Comparison of ENCODE assay signal across 18 cellular contexts in genomic region chr4:186807809-186808634, GRCh38.
A peak's percentile ranks its signal among the peaks of the same experiment; 100 is the strongest.
DNase-seq lines count a peak whose midpoint lies in the region; FAIRE-seq and TF ChIP-seq lines count a peak whose summit lies in the region.
"Had no signal": no experiment of that assay in that cellular context is flagged by ENCODE, and none has a peak within 500 bp of the region (broad histone marks: within the 10 kb centered on the region; RNA-seq: fewer than 3 reads in every experiment).

No MANE protein-coding gene starts in this region.

- H3K27me3 ChIP-seq in BLaER1 (no peaks in the 10 kb centered on the region), bronchial epithelial cell (ENCODE audit: control insufficient read depth, insufficient read depth, low read length) (no peaks in the 10 kb centered on the region), mesenchymal stem cell (ENCODE audit: control insufficient read depth in 1 of 2, insufficient read depth in 1 of 2, low read length in 2 of 2) (no peaks in the 10 kb centered on the region), sigmoid colon (no peaks in the 10 kb centered on the region)

- peaks cover 40% of the 10 kb centered on the region for H3K9me3 ChIP-seq in BLaER1
- no peaks in the 10 kb centered on the region for H3K9me3 ChIP-seq in mesenchymal stem cell (ENCODE audit: control insufficient read depth, low read length)
- H3K9me3 ChIP-seq in sigmoid colon, result no peaks in the 10 kb centered on the region
- H3K9me3 ChIP-seq: lower lobe of right lung had no signal

- no peak overlapping the region for H2BK120ac ChIP-seq in mesenchymal stem cell (ENCODE audit: low read depth, low read length)

- H3K36me3 ChIP-seq in BLaER1 (peaks cover 6% of the 10 kb centered on the region; the same call in 1 of the 2 replicates), bronchial epithelial cell (ENCODE audit: control insufficient read depth, insufficient read depth, low read length) (no peaks in the 10 kb centered on the region), mesenchymal stem cell (ENCODE audit: control insufficient read depth in 1 of 2, insufficient read depth in 2 of 2, low read depth in 1 of 2, low read length in 2 of 2) (no peaks in the 10 kb centered on the region), sigmoid colon (no peaks in the 10 kb centered on the region)
- H3K36me3 ChIP-seq: lower lobe of right lung had no signal

- H3K9ac ChIP-seq in BLaER1 (no peak overlapping the region), mesenchymal stem cell (ENCODE audit: low read length) (peak overlapping the region; percentile 57)

- no peak overlapping the region for H3K23ac ChIP-seq in mesenchymal stem cell (ENCODE audit: low read length in 2 of 2)

- intact Hi-C loops in sigmoid colon (cut with DNase I), result no loop called here

- H3K79me1 ChIP-seq in mesenchymal stem cell (replicated peaks; ENCODE audit: low read length, poor library complexity, severe bottlenecking), result no peaks in the 10 kb centered on the region

- no peak overlapping the region for H2BK15ac ChIP-seq in mesenchymal stem cell (ENCODE audit: low read depth, poor library complexity, severe bottlenecking)

- peak overlapping the region; percentile 23 for H2AK5ac ChIP-seq in mesenchymal stem cell (ENCODE audit: low read length, severe bottlenecking)

- H3K4me1 ChIP-seq in BLaER1 (peaks cover 39% of the 10 kb centered on the region), mesenchymal stem cell (ENCODE audit: control insufficient read depth, insufficient read depth, low read depth, low read length) (peaks cover 6% of the 10 kb centered on the region), sigmoid colon (peaks cover 0 to 5% (median 0%) of the 10 kb centered on the region in 4 donors)
- H3K4me1 ChIP-seq: lower lobe of right lung had no signal

- H3K14ac ChIP-seq in mesenchymal stem cell (ENCODE audit: low read length in 2 of 2), result no peak overlapping the region

- no peak for TF ChIP-seq EP300 in sigmoid colon (IDR thresholded peaks at IDR 0.05)

- FAIRE-seq in bronchial epithelial cell (lab: Jason Lieb, UNC), result no peak

- TF ChIP-seq CTCF in bronchial epithelial cell (IDR thresholded peaks at IDR 0.05; ENCODE audit: insufficient read depth, low read length, severe bottlenecking), result no peak
- TF ChIP-seq CTCF in sigmoid colon (IDR thresholded peaks at IDR 0.05), result no peak

- H3K4ac ChIP-seq in mesenchymal stem cell (ENCODE audit: low read depth in 1 of 2, low read length in 2 of 2), result no peak overlapping the region

- DNase-seq in M059J (ENCODE audit: low read depth) (peak; percentile 35), bronchial epithelial cell (ENCODE audit: low read depth) (peak; percentile 12), mesenchymal stem cell (no peak), sigmoid colon (no peak), cerebellar cortex (ENCODE audit: low spot score) (no peak), T-helper 9 cell (no peak)
- no peak for DNase-seq in stimulated activated CD4-positive, alpha-beta T cell treated with anti-CD3 and anti-CD28 coated beads, Interleukin-4, amount 100 ng/mL, for 4 hours
- DNase-seq: activated CD4-positive, alpha-beta T cell treated with anti-CD3 and anti-CD28 coated beads for 1 hour; activated naive CD4-positive, alpha-beta T cell treated with Interleukin-2 at 50 U/mL for 16 hours; DMS79 treated with DMSO at 0.1 percent for 48 hours; effector memory CD4-positive, alpha-beta T cell; GOT3; lower lobe of right lung; NCI-H2029 treated with DMSO at 0.1 percent for 48 hours; NCI-H748 treated with DMSO at 0.1 percent for 48 hours; nephron progenitor cell had no signal

- 97% methylated on average over 7 of the region's 7 CpGs for WGBS in mesenchymal stem cell
- WGBS in sigmoid colon, 2 donors, result 69 to 85% methylated on average over 7 of the region's 7 CpGs

- H3K27ac ChIP-seq in BLaER1 (no peak overlapping the region; the same call in 1 of the 2 replicates), mesenchymal stem cell (ENCODE audit: low read length, poor library complexity, severe bottlenecking) (no peak overlapping the region), sigmoid colon (no peak overlapping the region)
- H3K27ac ChIP-seq: C4-2B, lower lobe of right lung had no signal

- no peak overlapping the region for H3K18ac ChIP-seq in mesenchymal stem cell (ENCODE audit: low read depth in 1 of 2, low read length in 2 of 2)

- no peak overlapping the region for H2BK12ac ChIP-seq in mesenchymal stem cell (ENCODE audit: low read length in 2 of 2)

- H4K91ac ChIP-seq in mesenchymal stem cell (ENCODE audit: low read length), result no peak overlapping the region

- peak overlapping the region; percentile 42 for H4K8ac ChIP-seq in mesenchymal stem cell (ENCODE audit: low read length)

- H3K4me3 ChIP-seq in BLaER1, result 0 out of 2 replicates have a peak overlapping the region, but pooled peaks have one; percentile 5
- no peak overlapping the region for H3K4me3 ChIP-seq in bronchial epithelial cell (ENCODE audit: low read depth, low read length)
- H3K4me3 ChIP-seq in mesenchymal stem cell (ENCODE audit: insufficient read depth in 1 of 2, low read depth in 1 of 2, low read length in 2 of 2), result no peak overlapping the region
- H3K4me3 ChIP-seq in sigmoid colon, result no peak overlapping the region
- H3K4me3 ChIP-seq: lower lobe of right lung had no signal

- H2BK5ac ChIP-seq in mesenchymal stem cell (ENCODE audit: low read depth, low read length, poor library complexity, severe bottlenecking), result no peak overlapping the region

- TF ChIP-seq POLR2A in sigmoid colon (IDR thresholded peaks at IDR 0.05), result no peak

- peak overlapping the region; percentile 48 for H3K4me2 ChIP-seq in BLaER1
- no peak overlapping the region for H3K4me2 ChIP-seq in mesenchymal stem cell (ENCODE audit: low read length, poor library complexity, severe bottlenecking)

- H4K20me1 ChIP-seq in BLaER1, result no peaks in the 10 kb centered on the region

- no peak overlapping the region for H2AFZ ChIP-seq in mesenchymal stem cell (ENCODE audit: low read depth, low read length)

Comparison
In these comparisons a context has a peak if more than half of its experiments do, and no peak if none do; other contexts are left out.
1. DNase-seq: peak in M059J (single experiment) and bronchial epithelial cell (single experiment); none in mesenchymal stem cell (single experiment), stimulated activated CD4-positive, alpha-beta T cell treated with anti-CD3 and anti-CD28 coated beads, Interleukin-4, amount 100 ng/mL, for 4 hours (0 of 2), sigmoid colon (single experiment), cerebellar cortex (single experiment) and T-helper 9 cell (single experiment).